Comparison of ENCODE assay signal across 1 cellular context in genomic region chr22:49800408-49801238, GRCh38.
TF ChIP-seq lines count a peak whose summit lies in the region.

No MANE protein-coding gene starts in this region.

TF ChIP-seq in HepG2, 621 proteins besides CTCF, POLR2A, EP300 and RAD21:
- TF ChIP-seq AGO2 (optimal IDR thresholded peaks at IDR 0.05; ENCODE audit: low read depth, low read length): peak; percentile 28
- no peak for TF ChIP-seq NCOA5 (CRISPR knock-in tag; IDR thresholded peaks at IDR 0.05)
- no peak for TF ChIP-seq NR1H2 (CRISPR knock-in tag; IDR thresholded peaks at IDR 0.05; ENCODE audit: borderline replicate concordance, low read depth)
- no peak for TF ChIP-seq U2AF1 (optimal IDR thresholded peaks at IDR 0.05; ENCODE audit: low read depth, low read length)
- TF ChIP-seq ZBTB33 (CRISPR knock-in tag; IDR thresholded peaks at IDR 0.05): peak; percentile 60; the same call in 1 of the 2 replicates
